15 cellular contexts compared by ENCODE assay signal in the genomic region with DNA sequence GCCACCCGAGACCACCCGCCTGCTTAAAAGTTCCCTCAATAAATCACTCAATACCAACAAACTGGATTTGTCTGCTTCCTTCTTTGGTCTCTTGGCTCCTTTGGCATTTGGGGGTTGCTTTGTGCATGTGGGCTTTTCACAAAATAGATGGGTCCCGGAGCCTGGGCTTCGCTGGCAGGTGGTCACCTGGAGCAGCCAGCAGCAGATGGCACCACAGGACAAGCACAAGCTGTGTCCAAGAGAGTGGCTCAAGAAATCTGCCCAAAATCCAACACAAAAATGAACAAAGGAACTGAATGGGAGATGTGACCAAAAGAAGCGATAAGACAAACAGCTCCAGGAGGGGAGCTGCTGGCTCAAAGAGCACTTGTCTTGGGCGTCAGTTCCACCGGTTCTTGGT. TPM values are rescaled to one million over a fixed set of nuclear protein-coding genes. Genes with fewer than 3 reads are reported as not detected.
"Had no signal": no experiment of that assay in that cellular context is flagged by ENCODE, and none has a peak within 500 bp of the region (broad histone marks: within the 10 kb centered on the region; RNA-seq: fewer than 3 reads in every experiment).

No MANE protein-coding gene starts in this region.

RNA-seq across cellular contexts. Expression of a gene that starts 6.2 kb away (rescaled TPM):
- total RNA-seq: activated naive CD4-positive, alpha-beta T cell treated with anti-CD3 and anti-CD28 coated beads for 36 hours; activated naive CD4-positive, alpha-beta T cell treated with anti-CD3 and anti-CD28 coated beads, Interleukin-2, amount 50 U/mL, for 72 hours; activated naive CD8-positive, alpha-beta T cell treated with anti-CD3 and anti-CD28 coated beads for 36 hours; activated naive CD8-positive, alpha-beta T cell treated with anti-CD3 and anti-CD28 coated beads, Interleukin-2, amount 10 ng/mL, durations not matched to agents 7 days and 5 days; activated T-cell treated with anti-CD3 and anti-CD28 coated beads, Interleukin-2, amount 50 U/mL, for 4 hours; activated T-cell treated with anti-CD3 and anti-CD28 coated beads, Interleukin-2, amount 50 U/mL, for 72 hours; activated T-helper 1 cell treated with anti-CD3 and anti-CD28 coated beads, Interleukin-12 subunit alpha, Interleukin-12 subunit beta, Interleukin-2, Interleukin-4 antibody, amounts not matched to agents 30 ng/mL and 10 ng/mL and 1 ng/mL, durations not matched to agents 14 hours and 24 hours and 36 hours; activated T-helper 17 cell treated with anti-CD3 and anti-CD28 coated beads, Interleukin-2, amount 50 U/mL, for 72 hours; activated T-helper 2 cell treated with anti-CD3 and anti-CD28 coated beads, Interferon-gamma antibody, Interleukin-2, Interleukin-4, amounts not matched to agents 10 μg/mL and 5 μg/mL and 100 μg/mL, durations not matched to agents 14 hours and 24 hours and 36 hours; aorta; ascending aorta; body of pancreas; breast epithelium; bronchial epithelial cell; cardiac septum had no signal
- polyA plus RNA-seq: aorta had no signal
